16 cellular contexts compared by ENCODE assay signal in the genomic region with DNA sequence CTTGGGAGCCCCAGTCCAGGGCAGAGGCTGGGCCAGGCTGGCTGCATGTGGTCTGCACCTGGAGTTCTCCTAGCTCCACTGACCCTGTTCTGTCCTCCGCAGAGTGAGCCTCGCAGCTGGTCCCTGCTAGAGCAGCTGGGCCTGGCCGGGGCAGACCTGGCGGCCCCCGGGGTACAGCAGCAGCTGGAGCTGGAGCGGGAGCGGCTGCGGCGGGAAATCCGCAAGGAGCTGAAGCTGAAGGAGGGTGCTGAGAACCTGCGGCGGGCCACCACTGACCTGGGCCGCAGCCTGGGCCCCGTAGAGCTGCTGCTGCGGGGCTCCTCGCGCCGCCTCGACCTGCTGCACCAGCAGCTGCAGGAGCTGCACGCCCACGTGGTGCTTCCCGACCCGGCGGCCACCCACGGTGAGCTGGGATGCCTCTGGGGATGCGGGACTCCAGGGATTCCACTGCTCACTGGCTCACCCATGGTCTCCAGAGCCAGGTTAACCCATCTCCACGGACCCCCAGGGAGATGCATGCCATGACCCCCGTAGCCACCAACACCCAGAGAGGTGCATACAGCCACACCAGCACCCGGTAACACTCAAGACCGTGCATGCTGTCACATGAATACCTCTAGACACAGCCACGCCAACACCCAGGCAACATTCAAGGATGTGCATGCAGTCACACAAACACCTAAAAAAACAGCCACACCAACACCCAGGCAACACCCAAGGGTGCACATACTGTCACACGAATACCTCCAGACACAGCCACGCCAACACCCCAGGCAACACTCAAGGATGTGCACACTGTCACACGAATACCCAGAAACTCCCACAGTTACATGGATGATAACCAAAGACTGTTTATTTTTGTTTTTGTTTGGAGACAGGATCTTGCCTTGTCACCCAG. TPM values are rescaled to one million over a fixed set of nuclear protein-coding genes. Genes with fewer than 3 reads are reported as not detected.
DNase-seq lines count a peak whose midpoint lies in the region; ATAC-seq and TF ChIP-seq lines count a peak whose summit lies in the region.
"Had no signal": no experiment of that assay in that cellular context is flagged by ENCODE, and none has a peak within 500 bp of the region (broad histone marks: within the 10 kb centered on the region; RNA-seq: fewer than 3 reads in every experiment).

No MANE protein-coding gene starts in this region.

- no peak overlapping the region for H3K9ac ChIP-seq in SK-N-SH

- H3K27me3 Mint-ChIP-seq in activated naive CD4-positive, alpha-beta T cell treated with anti-CD3 and anti-CD28 coated beads, Interleukin-2, amount 10 ng/mL, durations not matched to agents 7 days and 5 days = no peaks in the 10 kb centered on the region
- H3K27me3 Mint-ChIP-seq in endothelial cell (ENCODE audit: unreplicated experiment) = peaks cover 13% of the 10 kb centered on the region
- H3K27me3 Mint-ChIP-seq in stimulated activated naive CD8-positive, alpha-beta T cell treated with anti-CD3 and anti-CD28 coated beads, Interleukin-15, amount 100 ng/mL, for 72 hours = no peaks in the 10 kb centered on the region

- ATAC-seq in stimulated activated naive CD8-positive, alpha-beta T cell treated with anti-CD3 and anti-CD28 coated beads, Interleukin-15, amount 100 ng/mL, for 72 hours = no peak
- ATAC-seq: gastrocnemius medialis had no signal

- H3K36me3 ChIP-seq in SK-N-SH (replicated peaks in 1 of 2; ENCODE audit: control insufficient read depth in 1 of 2, insufficient read depth in 2 of 2, low read length in 1 of 2) = peaks cover 16 to 23% of the 10 kb centered on the region in 2 experiments

- H3K4me1 Mint-ChIP-seq in activated naive CD4-positive, alpha-beta T cell treated with anti-CD3 and anti-CD28 coated beads, Interleukin-2, amount 10 ng/mL, durations not matched to agents 7 days and 5 days = peaks cover 47% of the 10 kb centered on the region
- H3K4me1 Mint-ChIP-seq in endothelial cell (ENCODE audit: unreplicated experiment) = peaks cover 22% of the 10 kb centered on the region
- peaks cover 59% of the 10 kb centered on the region for H3K4me1 Mint-ChIP-seq in stimulated activated naive CD8-positive, alpha-beta T cell treated with anti-CD3 and anti-CD28 coated beads, Interleukin-15, amount 100 ng/mL, for 72 hours

- peaks cover 28% of the 10 kb centered on the region for H4K20me1 ChIP-seq in SK-N-SH (ENCODE audit: insufficient read depth)

- no peaks in the 10 kb centered on the region for H3F3A ChIP-seq in SK-N-SH (replicated peaks; ENCODE audit: insufficient read depth)

- no peaks in the 10 kb centered on the region for H3K9me3 Mint-ChIP-seq in activated naive CD4-positive, alpha-beta T cell treated with anti-CD3 and anti-CD28 coated beads, Interleukin-2, amount 10 ng/mL, durations not matched to agents 7 days and 5 days
- H3K9me3 Mint-ChIP-seq in endothelial cell (ENCODE audit: unreplicated experiment) = no peaks in the 10 kb centered on the region
- no peaks in the 10 kb centered on the region for H3K9me3 Mint-ChIP-seq in stimulated activated naive CD8-positive, alpha-beta T cell treated with anti-CD3 and anti-CD28 coated beads, Interleukin-15, amount 100 ng/mL, for 72 hours

- DNase-seq in activated naive CD4-positive, alpha-beta T cell treated with anti-CD3 and anti-CD28 coated beads, Interleukin-2, amount 10 ng/mL, durations not matched to agents 7 days and 5 days = no peak
- DNase-seq in activated naive CD4-positive, alpha-beta T cell treated with Interleukin-2 at 50 U/mL for 16 hours = no peak
- peak; percentile 57 for DNase-seq in SK-N-SH
- DNase-seq in endothelial cell (ENCODE audit: low spot score) = no peak
- DNase-seq in stimulated activated naive CD8-positive, alpha-beta T cell treated with anti-CD3 and anti-CD28 coated beads, Interleukin-15, amount 100 ng/mL, for 72 hours = no peak
- DNase-seq in cerebellar nuclear complex (lab: John Stamatoyannopoulos, UW) = no peak
- no peak for DNase-seq in HPDE6-E6E7 (ENCODE audit: extremely low spot score)
- DNase-seq in NCI-H1694 (lab: John Stamatoyannopoulos, UW) = no peak
- DNase-seq: activated CD4-positive, alpha-beta T cell treated with anti-CD3 and anti-CD28 coated beads for 48 hours; effector CD4-positive, alpha-beta T cell; gastrocnemius medialis; kidney glomerular epithelial cell; NCI-H1436; NCI-H774 had no signal

- H3K4me3 ChIP-seq in SK-N-SH (ENCODE audit: low read depth in 2 of 2, low read length in 1 of 2) = no peak overlapping the region
- H3K4me3 ChIP-seq: SK-N-MC had no signal

- no peaks in the 10 kb centered on the region for H3K9me2 ChIP-seq in SK-N-SH

- H3K9me3 ChIP-seq in SK-N-SH = no peaks in the 10 kb centered on the region
- H3K9me3 ChIP-seq: gastrocnemius medialis, vagina had no signal

- peak overlapping the region; percentile 95 for H3K4me3 Mint-ChIP-seq in activated naive CD4-positive, alpha-beta T cell treated with anti-CD3 and anti-CD28 coated beads, Interleukin-2, amount 10 ng/mL, durations not matched to agents 7 days and 5 days
- peak overlapping the region; percentile 75 for H3K4me3 Mint-ChIP-seq in endothelial cell (ENCODE audit: unreplicated experiment)
- peak overlapping the region; percentile 97 to 99 for H3K4me3 Mint-ChIP-seq in stimulated activated naive CD8-positive, alpha-beta T cell treated with anti-CD3 and anti-CD28 coated beads, Interleukin-15, amount 100 ng/mL, for 72 hours

- no peak for TF ChIP-seq EP300 in SK-N-SH (IDR thresholded peaks at IDR 0.05; ENCODE audit: borderline replicate concordance in 1 of 2, low read depth in 1 of 2, low read length in 1 of 2)

- peak overlapping the region in 1 of 2 experiments; percentile 62; a peak in 2 of 4 replicates for H3K27ac ChIP-seq in SK-N-SH (ENCODE audit: low read depth in 2 of 2, low read length in 1 of 2)
- H3K27ac ChIP-seq: SK-N-MC, vagina had no signal

- CTCF ChIA-PET in activated naive CD4-positive, alpha-beta T cell treated with anti-CD3 and anti-CD28 coated beads, Interleukin-2, amount 10 ng/mL, durations not matched to agents 7 days and 5 days (lab: Charles Lee) = no interaction called here
- CTCF ChIA-PET in SK-N-SH (lab: Yijun Ruan, JAX) = no interaction called here

- no peaks in the 10 kb centered on the region for H3K27me3 ChIP-seq in SK-N-SH (ENCODE audit: insufficient read depth)
- H3K27me3 ChIP-seq: gastrocnemius medialis, vagina had no signal

- no peak for TF ChIP-seq CTCF in SK-N-SH (IDR thresholded peaks at IDR 0.05)
- TF ChIP-seq CTCF in endothelial cell (IDR thresholded peaks at IDR 0.05; ENCODE audit: unreplicated experiment) = no peak

- peaks cover 52% of the 10 kb centered on the region for H3K79me2 ChIP-seq in SK-N-SH (ENCODE audit: insufficient read depth)

- peaks cover 0 to 24% of the 10 kb centered on the region in 2 experiments; a peak in 1 of 4 replicates for H3K4me1 ChIP-seq in SK-N-SH (ENCODE audit: control insufficient read depth in 1 of 2, insufficient read depth in 2 of 2, low read depth in 1 of 2, low read length in 1 of 2)

- H2AFZ ChIP-seq in SK-N-SH (ENCODE audit: low read depth) = no peak overlapping the region

- peaks cover 48% of the 10 kb centered on the region for H3K36me3 Mint-ChIP-seq in activated naive CD4-positive, alpha-beta T cell treated with anti-CD3 and anti-CD28 coated beads, Interleukin-2, amount 10 ng/mL, durations not matched to agents 7 days and 5 days
- H3K36me3 Mint-ChIP-seq in endothelial cell (ENCODE audit: low read depth, unreplicated experiment) = peaks cover 30% of the 10 kb centered on the region

- peak overlapping the region; percentile 80 for H3K27ac Mint-ChIP-seq in activated naive CD4-positive, alpha-beta T cell treated with anti-CD3 and anti-CD28 coated beads, Interleukin-2, amount 10 ng/mL, durations not matched to agents 7 days and 5 days
- no peak overlapping the region for H3K27ac Mint-ChIP-seq in endothelial cell (ENCODE audit: unreplicated experiment)
- peak overlapping the region in 1 of 2 donors; percentile 52 for H3K27ac Mint-ChIP-seq in stimulated activated naive CD8-positive, alpha-beta T cell treated with anti-CD3 and anti-CD28 coated beads, Interleukin-15, amount 100 ng/mL, for 72 hours

- POLR2A ChIA-PET in SK-N-SH (lab: Yijun Ruan, JAX) = no interaction called here

- 78% methylated on average over 7 of the region's 34 CpGs for WGBS in SK-N-SH (ENCODE audit: low lambda C conversion rate)

- H3K4me2 ChIP-seq in SK-N-SH = no peak overlapping the region

- no peak for TF ChIP-seq RAD21 in SK-N-SH (IDR thresholded peaks at IDR 0.05; ENCODE audit: low read length)

RNA-seq across cellular contexts. Expression of a gene that starts 8.2 kb away (rescaled TPM):
- 68.0 and 99.6 TPM in 2 replicates for polyA plus RNA-seq in SK-N-SH (2012; rRNA removed)
- 43.0 and 58.2 TPM in 2 replicates for polyA plus RNA-seq in SK-N-SH (2012; cell fraction: cytosol; rRNA removed)
- polyA plus RNA-seq in SK-N-SH (2012; cell fraction: nucleus; rRNA removed) = 85.8 and 112 TPM in 2 replicates
- 207 TPM for total RNA-seq in endothelial cell (ENCODE audit: unreplicated experiment)

RNA-seq across cellular contexts. Expression of a gene that starts 22.1 kb away (rescaled TPM):
- polyA plus RNA-seq in SK-N-SH (2012; rRNA removed) = 78.0 and 88.8 TPM in 2 replicates
- polyA plus RNA-seq in SK-N-SH (2012; cell fraction: cytosol; rRNA removed) = 29.8 and 45.2 TPM in 2 replicates
- polyA plus RNA-seq in SK-N-SH (2012; cell fraction: nucleus; rRNA removed) = 401 and 481 TPM in 2 replicates
- 81.1 TPM for total RNA-seq in endothelial cell (ENCODE audit: unreplicated experiment)

RNA-seq across cellular contexts. Expression of a gene that starts 33.9 kb away (rescaled TPM):
- 4.6 and 6.0 TPM in 2 replicates for polyA plus RNA-seq in SK-N-SH (2012; rRNA removed)
- polyA plus RNA-seq in SK-N-SH (2012; cell fraction: cytosol; rRNA removed) = 2.0 and 3.4 TPM in 2 replicates
- 2.4 and 3.9 TPM in 2 replicates for polyA plus RNA-seq in SK-N-SH (2012; cell fraction: nucleus; rRNA removed)
- total RNA-seq in endothelial cell (ENCODE audit: unreplicated experiment) = 0.31 TPM
- total RNA-seq: vagina had no signal

RNA-seq across cellular contexts. Expression of a gene that starts 54.6 kb away (rescaled TPM):
- polyA plus RNA-seq in SK-N-SH (2012; rRNA removed) = 138 and 144 TPM in 2 replicates
- polyA plus RNA-seq in SK-N-SH (2012; cell fraction: cytosol; rRNA removed) = 64.3 and 109 TPM in 2 replicates
- 108 and 111 TPM in 2 replicates for polyA plus RNA-seq in SK-N-SH (2012; cell fraction: nucleus; rRNA removed)
- total RNA-seq in endothelial cell (ENCODE audit: unreplicated experiment) = 106 TPM
